ENCODE assay signal across 7 cellular contexts in genomic region chr12:76896274-76896673, GRCh38.
"Had no signal": no experiment of that assay in that cellular context is flagged by ENCODE, and none has a peak within 500 bp of the region (broad histone marks: within the 10 kb centered on the region; RNA-seq: fewer than 3 reads in every experiment).

No MANE protein-coding gene starts in this region.

- ATAC-seq: HCT116 had no signal

- H3K27ac Mint-ChIP-seq: HFFc6, IgD-negative memory B cell had no signal

- H3K4me3 Mint-ChIP-seq: HFFc6, IgD-negative memory B cell had no signal

- DNase-seq: GOT3, H7, HFFc6 had no signal

- H3K9me3 ChIP-seq: HAP-1 had no signal

- H3K4me3 ChIP-seq: HAP-1 had no signal

- H3K4me1 ChIP-seq: HAP-1 had no signal

- H3K4me1 Mint-ChIP-seq: IgD-negative memory B cell had no signal

- H3K36me3 Mint-ChIP-seq: IgD-negative memory B cell had no signal

- FAIRE-seq: HTR-8/SVneo had no signal

- H3K36me3 ChIP-seq: HAP-1 had no signal
